ENCODE assay signal across 1 cellular context in genomic region chr18:59516356-59517155, GRCh38.
TF ChIP-seq lines count a peak whose summit lies in the region.

No MANE protein-coding gene starts in this region.

TF ChIP-seq in K562, 482 proteins besides CTCF, POLR2A, EP300 and RAD21 (continued from another document):
- TF ChIP-seq BCLAF1 (IDR thresholded peaks at IDR 0.05; ENCODE audit: borderline replicate concordance in 1 of 2, control insufficient read depth in 1 of 2, low read depth in 2 of 2, low read length in 1 of 2): no peak
- no peak for TF ChIP-seq BCL6 (CRISPR knock-in tag; IDR thresholded peaks at IDR 0.05)
- TF ChIP-seq ZBTB34 (CRISPR knock-in tag; IDR thresholded peaks at IDR 0.05): no peak
- TF ChIP-seq ELF4 (CRISPR knock-in tag; IDR thresholded peaks at IDR 0.05): no peak
- TF ChIP-seq E2F3 (CRISPR knock-in tag; IDR thresholded peaks at IDR 0.05): no peak
- no peak for TF ChIP-seq ZNF436 (CRISPR knock-in tag; IDR thresholded peaks at IDR 0.05)
- no peak for TF ChIP-seq GABPB2 (CRISPR knock-in tag; conservative IDR thresholded peaks at IDR 0.05)
- no peak for TF ChIP-seq ETV6 (IDR thresholded peaks at IDR 0.05; ENCODE audit: borderline replicate concordance in 1 of 2, low read depth in 2 of 2, low read length in 1 of 2)
- TF ChIP-seq ETV6 (CRISPR knock-in tag; IDR thresholded peaks at IDR 0.05; ENCODE audit: borderline replicate concordance): no peak
- TF ChIP-seq NCOA2 (IDR thresholded peaks at IDR 0.05; ENCODE audit: partially characterized antibody in 2 of 2): no peak
- no peak for TF ChIP-seq BRF1 (IDR thresholded peaks at IDR 0.05; ENCODE audit: borderline replicate concordance, extremely low read depth, insufficient read length)
- no peak for TF ChIP-seq MAZ (CRISPR knock-in tag; conservative IDR thresholded peaks at IDR 0.05 in 1 of 2, IDR thresholded peaks at IDR 0.05 in 1 of 2)
- no peak for TF ChIP-seq MAFG (tag; conservative IDR thresholded peaks at IDR 0.05)
- no peak for TF ChIP-seq ZC3H11A (IDR thresholded peaks at IDR 0.05; ENCODE audit: low read depth, low read length)
- no peak for TF ChIP-seq PCBP1 (IDR thresholded peaks at IDR 0.05; ENCODE audit: low read depth, low read length, poor library complexity, severe bottlenecking)
- TF ChIP-seq DPF2 (IDR thresholded peaks at IDR 0.05): peak; percentile 75
- TF ChIP-seq KDM2B (CRISPR knock-in tag; IDR thresholded peaks at IDR 0.05): no peak
- no peak for TF ChIP-seq ARNT (IDR thresholded peaks at IDR 0.05)
- TF ChIP-seq, protein P1, sequence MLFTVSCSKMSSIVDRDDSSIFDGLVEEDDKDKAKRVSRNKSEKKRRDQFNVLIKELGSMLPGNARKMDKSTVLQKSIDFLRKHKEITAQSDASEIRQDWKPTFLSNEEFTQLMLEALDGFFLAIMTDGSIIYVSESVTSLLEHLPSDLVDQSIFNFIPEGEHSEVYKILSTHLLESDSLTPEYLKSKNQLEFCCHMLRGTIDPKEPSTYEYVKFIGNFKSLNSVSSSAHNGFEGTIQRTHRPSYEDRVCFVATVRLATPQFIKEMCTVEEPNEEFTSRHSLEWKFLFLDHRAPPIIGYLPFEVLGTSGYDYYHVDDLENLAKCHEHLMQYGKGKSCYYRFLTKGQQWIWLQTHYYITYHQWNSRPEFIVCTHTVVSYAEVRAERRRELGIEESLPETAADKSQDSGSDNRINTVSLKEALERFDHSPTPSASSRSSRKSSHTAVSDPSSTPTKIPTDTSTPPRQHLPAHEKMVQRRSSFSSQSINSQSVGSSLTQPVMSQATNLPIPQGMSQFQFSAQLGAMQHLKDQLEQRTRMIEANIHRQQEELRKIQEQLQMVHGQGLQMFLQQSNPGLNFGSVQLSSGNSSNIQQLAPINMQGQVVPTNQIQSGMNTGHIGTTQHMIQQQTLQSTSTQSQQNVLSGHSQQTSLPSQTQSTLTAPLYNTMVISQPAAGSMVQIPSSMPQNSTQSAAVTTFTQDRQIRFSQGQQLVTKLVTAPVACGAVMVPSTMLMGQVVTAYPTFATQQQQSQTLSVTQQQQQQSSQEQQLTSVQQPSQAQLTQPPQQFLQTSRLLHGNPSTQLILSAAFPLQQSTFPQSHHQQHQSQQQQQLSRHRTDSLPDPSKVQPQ (CRISPR knock-in tag; IDR thresholded peaks at IDR 0.05; ENCODE audit: borderline replicate concordance): no peak
- TF ChIP-seq SUPT5H (IDR thresholded peaks at IDR 0.05): no peak
- TF ChIP-seq, protein P2, sequence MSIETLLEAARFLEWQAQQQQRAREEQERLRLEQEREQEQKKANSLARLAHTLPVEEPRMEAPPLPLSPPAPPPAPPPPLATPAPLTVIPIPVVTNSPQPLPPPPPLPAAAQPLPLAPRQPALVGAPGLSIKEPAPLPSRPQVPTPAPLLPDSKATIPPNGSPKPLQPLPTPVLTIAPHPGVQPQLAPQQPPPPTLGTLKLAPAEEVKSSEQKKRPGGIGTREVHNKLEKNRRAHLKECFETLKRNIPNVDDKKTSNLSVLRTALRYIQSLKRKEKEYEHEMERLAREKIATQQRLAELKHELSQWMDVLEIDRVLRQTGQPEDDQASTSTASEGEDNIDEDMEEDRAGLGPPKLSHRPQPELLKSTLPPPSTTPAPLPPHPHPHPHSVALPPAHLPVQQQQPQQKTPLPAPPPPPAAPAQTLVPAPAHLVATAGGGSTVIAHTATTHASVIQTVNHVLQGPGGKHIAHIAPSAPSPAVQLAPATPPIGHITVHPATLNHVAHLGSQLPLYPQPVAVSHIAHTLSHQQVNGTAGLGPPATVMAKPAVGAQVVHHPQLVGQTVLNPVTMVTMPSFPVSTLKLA (conservative IDR thresholded peaks at IDR 0.05): peak in 1 of 2 experiments; percentile 75; a peak in 3 of 4 replicates
- no peak for TF ChIP-seq POLR2B (IDR thresholded peaks at IDR 0.05; ENCODE audit: low read depth, partially characterized antibody)
- TF ChIP-seq FOXJ3 (CRISPR knock-in tag; IDR thresholded peaks at IDR 0.05): no peak
- TF ChIP-seq PHTF2 (CRISPR knock-in tag; IDR thresholded peaks at IDR 0.05): no peak
- TF ChIP-seq TAF7 (tag; IDR thresholded peaks at IDR 0.05): no peak
- TF ChIP-seq ARID2 (IDR thresholded peaks at IDR 0.05): no peak
- TF ChIP-seq ZFPM2 (CRISPR knock-in tag; IDR thresholded peaks at IDR 0.05): no peak
- peak; percentile 15 to 37; a peak in 1 of 4 replicates for TF ChIP-seq FOXK2 (conservative IDR thresholded peaks at IDR 0.05 in 1 of 2, IDR thresholded peaks at IDR 0.05 in 1 of 2; ENCODE audit: low read depth in 2 of 2)
- TF ChIP-seq TEAD2 (tag; IDR thresholded peaks at IDR 0.05): 0 out of 2 replicates have a peak, but pooled peaks have one; percentile 28
- no peak for TF ChIP-seq ZSCAN29 (IDR thresholded peaks at IDR 0.05)
- no peak for TF ChIP-seq STAG1 (CRISPR knock-in tag; IDR thresholded peaks at IDR 0.05; ENCODE audit: borderline replicate concordance)
- no peak for TF ChIP-seq CREM (IDR thresholded peaks at IDR 0.05; ENCODE audit: low read depth)
- no peak for TF ChIP-seq ZNF398 (CRISPR knock-in tag; IDR thresholded peaks at IDR 0.05)
- peak; percentile 92 for TF ChIP-seq JUN (IDR thresholded peaks at IDR 0.05; ENCODE audit: borderline replicate concordance, low read depth, low read length)
- no peak for TF ChIP-seq JUN (CRISPR knock-in tag; IDR thresholded peaks at IDR 0.05; ENCODE audit: borderline replicate concordance)
- TF ChIP-seq IRF2 (CRISPR knock-in tag; IDR thresholded peaks at IDR 0.05): no peak
- TF ChIP-seq STAT5B (CRISPR knock-in tag; IDR thresholded peaks at IDR 0.05): no peak
- no peak for TF ChIP-seq RBM39 (optimal IDR thresholded peaks at IDR 0.05; ENCODE audit: low read depth, low read length)
- no peak for TF ChIP-seq NFE2 (IDR thresholded peaks at IDR 0.05; ENCODE audit: low read depth)
- no peak for TF ChIP-seq NFATC3 (IDR thresholded peaks at IDR 0.05)
- no peak for TF ChIP-seq PRPF4 (IDR thresholded peaks at IDR 0.05; ENCODE audit: insufficient read depth, low read depth, low read length, poor library complexity, severe bottlenecking)
- no peak for TF ChIP-seq ZNF175 (CRISPR knock-in tag; IDR thresholded peaks at IDR 0.05; ENCODE audit: low read depth)
- TF ChIP-seq ZNF217 (CRISPR knock-in tag; IDR thresholded peaks at IDR 0.05): no peak
